In the genomic region with DNA sequence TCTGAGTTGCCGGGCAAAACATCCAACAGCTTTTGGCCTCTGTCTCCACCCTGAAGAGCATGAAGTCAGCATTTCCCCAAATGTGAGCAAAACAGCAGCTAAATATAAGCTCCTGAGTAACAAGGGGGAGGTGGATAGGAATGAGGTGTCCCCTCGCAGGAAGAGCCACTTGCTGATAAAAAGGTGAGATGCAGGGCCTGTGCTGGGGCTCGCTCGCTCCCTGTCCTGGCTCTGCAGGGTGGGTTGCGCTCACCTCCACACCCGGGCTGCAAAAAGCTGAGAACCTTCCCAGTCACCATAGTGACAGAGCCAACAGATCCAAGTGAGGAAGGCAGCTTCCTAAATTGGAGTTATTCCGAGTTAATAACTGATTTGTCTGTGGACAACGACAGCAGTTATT, we compare ENCODE assay signal across 18 cellular contexts.
DNase-seq lines count a peak whose midpoint lies in the region; ATAC-seq and TF ChIP-seq lines count a peak whose summit lies in the region.
"Had no signal": no experiment of that assay in that cellular context is flagged by ENCODE, and none has a peak within 500 bp of the region (broad histone marks: within the 10 kb centered on the region; RNA-seq: fewer than 3 reads in every experiment).

No MANE protein-coding gene starts in this region.

- TF ChIP-seq POLR2A in gastroesophageal sphincter (IDR thresholded peaks at IDR 0.05) (no peak), transverse colon (IDR thresholded peaks at IDR 0.05) (no peak)

- H3K4me1 ChIP-seq in PC-3 (ENCODE audit: insufficient read depth, low read length) (peaks cover 21% of the 10 kb centered on the region), gastroesophageal sphincter (peaks cover 5 to 36% (median 23%) of the 10 kb centered on the region in 3 donors), mucosa of rectum (ENCODE audit: control insufficient read depth in 2 of 2, insufficient read depth in 2 of 2, low read length in 2 of 2) (peaks cover 5 to 20% of the 10 kb centered on the region in 2 donors), transverse colon (peaks cover 12 to 17% (median 13%) of the 10 kb centered on the region in 4 donors)

- peak overlapping the region; percentile 51; the same call in 1 of the 2 replicates for H3K4me2 ChIP-seq in PC-3 (ENCODE audit: low read length)

- no peaks in the 10 kb centered on the region for H3K9me2 ChIP-seq in PC-3 (replicated peaks; ENCODE audit: low read length)

- H3K27ac ChIP-seq in PC-3 (ENCODE audit: low read length) = peak overlapping the region; percentile 36
- peak overlapping the region in 3 of 4 donors; percentile 41 to 53 (median 53) for H3K27ac ChIP-seq in gastroesophageal sphincter
- peak overlapping the region; percentile 41 to 58 for H3K27ac ChIP-seq in mucosa of rectum (ENCODE audit: low read depth in 2 of 2, low read length in 2 of 2)
- H3K27ac ChIP-seq in transverse colon = peak overlapping the region; percentile 13 to 62 (median 38)
- H3K27ac ChIP-seq: suprapubic skin had no signal

- H3K4me3 ChIP-seq in PC-3 (ENCODE audit: low read length) (no peak overlapping the region), gastroesophageal sphincter (no peak overlapping the region), mucosa of rectum (ENCODE audit: low read length in 2 of 2) (no peak overlapping the region), transverse colon (no peak overlapping the region)
- H3K4me3 ChIP-seq: suprapubic skin had no signal

- no peaks in the 10 kb centered on the region for H3K9me3 ChIP-seq in PC-3 (ENCODE audit: low read length)
- no peaks in the 10 kb centered on the region for H3K9me3 ChIP-seq in gastroesophageal sphincter
- no peaks in the 10 kb centered on the region for H3K9me3 ChIP-seq in mucosa of rectum (ENCODE audit: control insufficient read depth in 2 of 2, low read length in 2 of 2)
- no peaks in the 10 kb centered on the region for H3K9me3 ChIP-seq in transverse colon
- H3K9me3 ChIP-seq: suprapubic skin had no signal

- no TSS peak for BruUV-seq in PC-3 (replicated peaks; lab: Mats Ljungman, UMichigan)

- intact Hi-C loops in PC-3 (cut with micrococcal nuclease) (no loop called here), transverse colon (cut with DNase I; ENCODE audit: low total_unique reads) (no loop called here)

- no peak for TF ChIP-seq EP300 in gastroesophageal sphincter (IDR thresholded peaks at IDR 0.05)
- no peak for TF ChIP-seq EP300 in transverse colon (IDR thresholded peaks at IDR 0.05; ENCODE audit: low read depth)

- in situ Hi-C loops in transverse colon (cut with MboI; ENCODE audit: low pct_ligation_motif_present in 1 of 4, low pct_unique_long_range_greater_than_20kb in 1 of 4, low sequenced_read_pairs in 3 of 4) = no loop called here

- POLR2A ChIA-PET in PC-3 (lab: Charles Lee; ENCODE audit: unreplicated experiment) = no interaction called here

- H2AFZ ChIP-seq in PC-3 (ENCODE audit: low read length) = no peak overlapping the region

- WGBS in gastroesophageal sphincter (ENCODE audit: low coverage in 1 of 2), 2 donors = 0 to 37% methylated on average over 3 to 6 of the region's 8 CpGs
- WGBS in transverse colon (ENCODE audit: low coverage in 1 of 2), 2 donors = 56% methylated on average over 8 of the region's 8 CpGs; no CpG with 5 or more reads in 1 of the 2 donors

- H3K9ac ChIP-seq in PC-3 (ENCODE audit: low read length) (no peak overlapping the region), mucosa of rectum (ENCODE audit: low read depth in 1 of 2, low read length in 2 of 2) (no peak overlapping the region)

- no peaks in the 10 kb centered on the region for H4K20me1 ChIP-seq in PC-3 (ENCODE audit: low read length)

- H3K36me3 ChIP-seq in PC-3 (ENCODE audit: low read depth, low read length) = no peaks in the 10 kb centered on the region
- no peaks in the 10 kb centered on the region for H3K36me3 ChIP-seq in gastroesophageal sphincter
- no peaks in the 10 kb centered on the region for H3K36me3 ChIP-seq in mucosa of rectum (ENCODE audit: control insufficient read depth in 2 of 2, insufficient read depth in 2 of 2, low read length in 2 of 2)
- H3K36me3 ChIP-seq in transverse colon = no peaks in the 10 kb centered on the region
- H3K36me3 ChIP-seq: suprapubic skin had no signal

- CTCF ChIA-PET in PC-3 (lab: Charles Lee) = no interaction called here

- no peaks in the 10 kb centered on the region for H3F3A ChIP-seq in PC-3 (ENCODE audit: low read length, unreplicated experiment)

- no peak for DNase-seq in PC-3
- no peak for DNase-seq in transverse colon
- DNase-seq in GM03348 (ENCODE audit: low spot score) = no peak
- DNase-seq in midbrain (lab: John Stamatoyannopoulos, UW) = no peak
- DNase-seq in 8988T = no peak
- DNase-seq: activated T-cell treated with anti-CD3 and anti-CD28 coated beads for 4 hours; central memory CD4-positive, alpha-beta T cell; COR-L47; NCI-H1092; NCI-H2107; NCI-H510A treated with DMSO at 0.1 percent for 48 hours; SHP77 treated with DMSO at 0.1 percent for 48 hours; stimulated activated CD4-positive, alpha-beta T cell treated with anti-CD3 and anti-CD28 coated beads, Interleukin-12 subunit alpha, Interleukin-12 subunit beta, amount 100 ng/mL, for 4 hours; T-helper 1 cell had no signal

- no peak for ATAC-seq in PC-3
- peak; percentile 23 for ATAC-seq in gastroesophageal sphincter
- ATAC-seq in GM21367 (IDR thresholded peaks at IDR 0.05; ENCODE audit: unreplicated experiment) = no peak

- H3K79me2 ChIP-seq in PC-3 (ENCODE audit: low read length) = no peaks in the 10 kb centered on the region

- TF ChIP-seq CTCF in PC-3 (conservative IDR thresholded peaks at IDR 0.05; ENCODE audit: low read depth, low read length) = no peak
- no peak for TF ChIP-seq CTCF in gastroesophageal sphincter (IDR thresholded peaks at IDR 0.05)
- no peak for TF ChIP-seq CTCF in transverse colon (IDR thresholded peaks at IDR 0.05)

- H3K27me3 ChIP-seq in PC-3 (ENCODE audit: low read length) (no peaks in the 10 kb centered on the region), gastroesophageal sphincter (no peaks in the 10 kb centered on the region), mucosa of rectum (ENCODE audit: control insufficient read depth in 2 of 2, insufficient read depth in 2 of 2, low read length in 2 of 2) (no peaks in the 10 kb centered on the region), transverse colon (no peaks in the 10 kb centered on the region)
- H3K27me3 ChIP-seq: suprapubic skin had no signal
